ENCODE assay signal across 9 cellular contexts in the genomic region with DNA sequence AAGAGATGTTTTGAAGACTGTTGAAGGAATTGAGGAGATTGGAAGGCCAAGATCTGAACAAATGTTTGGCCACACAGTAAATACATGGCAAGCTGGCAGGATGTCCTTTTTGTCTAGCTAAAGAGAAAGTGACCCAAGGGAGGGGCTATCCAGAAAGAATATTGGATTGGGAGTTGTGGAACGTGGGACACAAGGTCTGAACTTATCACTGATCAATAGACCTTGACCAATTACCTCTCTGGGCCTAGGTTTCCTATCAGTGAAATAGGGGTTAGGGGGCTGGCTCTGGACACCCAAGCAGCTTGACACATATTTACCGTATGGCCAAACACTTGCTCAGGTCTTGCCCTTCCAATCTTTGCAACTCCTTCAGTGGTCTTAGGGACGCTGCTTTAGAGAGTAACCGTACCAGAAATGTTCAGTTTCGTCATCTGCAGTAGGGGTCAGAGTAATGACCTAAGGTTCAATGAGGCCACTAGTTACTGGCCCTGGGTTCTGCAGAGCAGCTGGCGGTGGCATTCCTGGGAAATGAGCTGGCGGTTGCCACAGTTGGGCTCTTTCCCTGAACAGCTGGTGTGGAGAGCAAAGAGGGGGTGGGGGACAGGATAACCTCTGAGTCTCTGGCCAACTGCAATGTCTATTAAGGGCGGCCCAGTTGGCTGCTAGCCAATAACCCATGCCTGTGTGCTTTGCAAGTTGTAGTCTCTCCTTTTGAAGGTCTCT. TPM values are rescaled to one million over a fixed set of nuclear protein-coding genes. Genes with fewer than 3 reads are reported as not detected.
DNase-seq lines count a peak whose midpoint lies in the region; ATAC-seq, FAIRE-seq and TF ChIP-seq lines count a peak whose summit lies in the region.
"Had no signal": no experiment of that assay in that cellular context is flagged by ENCODE, and none has a peak within 500 bp of the region (broad histone marks: within the 10 kb centered on the region; RNA-seq: fewer than 3 reads in every experiment).

No MANE protein-coding gene starts in this region.

- H3K4me1 Mint-ChIP-seq in glutamatergic neuron (ENCODE audit: low read depth, unreplicated experiment) (peaks cover 61% of the 10 kb centered on the region), T-helper 17 cell (no peaks in the 10 kb centered on the region)

- ATAC-seq in T-helper 17 cell (no peak), GM21526 (IDR thresholded peaks at IDR 0.05; ENCODE audit: low FRiP score, unreplicated experiment) (no peak)

- H3K27ac Mint-ChIP-seq in glutamatergic neuron (ENCODE audit: unreplicated experiment) (peak overlapping the region; percentile 100), T-helper 17 cell (no peak overlapping the region)

- peaks cover 23% of the 10 kb centered on the region for H3K9me3 Mint-ChIP-seq in glutamatergic neuron (ENCODE audit: unreplicated experiment)

- H3K9ac ChIP-seq in Karpas-422 (ENCODE audit: low read length): no peak overlapping the region

- no peaks in the 10 kb centered on the region for H4K20me1 ChIP-seq in Karpas-422 (ENCODE audit: insufficient read depth, low read depth, low read length)

- H3K36me3 Mint-ChIP-seq in glutamatergic neuron (ENCODE audit: unreplicated experiment) (no peaks in the 10 kb centered on the region), T-helper 17 cell (ENCODE audit: low read depth) (no peaks in the 10 kb centered on the region)

- H3K9me3 ChIP-seq in small intestine (ENCODE audit: control insufficient read depth, low read depth): no peaks in the 10 kb centered on the region
- no peaks in the 10 kb centered on the region for H3K9me3 ChIP-seq in T-helper 17 cell (ENCODE audit: control insufficient read depth, low read length, poor library complexity, severe bottlenecking)
- no peaks in the 10 kb centered on the region for H3K9me3 ChIP-seq in Karpas-422 (ENCODE audit: low read length)
- H3K9me3 ChIP-seq: neutrophil had no signal

- POLR2A ChIA-PET in RWPE1 (lab: Yijun Ruan, JAX; ENCODE audit: low non-redundant PET) (no interaction called here), GM10248 (lab: Yijun Ruan, JAX) (no interaction called here)

- CTCF ChIA-PET in RWPE1 (lab: Yijun Ruan, JAX) (interaction anchor here (0.6 kb wide), 1 partner anchor 851 kb away, joined by 4 read pairs; no protein-coding TSS in a partner anchor), GM10248 (lab: Yijun Ruan, JAX) (interaction anchor here (2.1 kb wide), 1 partner anchor 11 kb away, joined by 6 read pairs; no protein-coding TSS in a partner anchor)

- no peaks in the 10 kb centered on the region for H3K9me2 ChIP-seq in Karpas-422 (replicated peaks; ENCODE audit: insufficient read depth, low read length)

- H3K36me3 ChIP-seq in small intestine (ENCODE audit: control insufficient read depth in 2 of 2, insufficient read depth in 2 of 2, low read length in 2 of 2) (no peaks in the 10 kb centered on the region), Karpas-422 (ENCODE audit: insufficient read depth, low read length) (no peaks in the 10 kb centered on the region)
- H3K36me3 ChIP-seq: neutrophil had no signal

- H3K4me2 ChIP-seq in Karpas-422 (ENCODE audit: low read depth, low read length, poor library complexity, severe bottlenecking): no peak overlapping the region

- H3K4me1 ChIP-seq in small intestine (ENCODE audit: control insufficient read depth in 2 of 2, insufficient read depth in 1 of 2, low read depth in 1 of 2, low read length in 1 of 2) (peaks cover 9 to 12% of the 10 kb centered on the region in 2 donors), Karpas-422 (ENCODE audit: low read length) (no peaks in the 10 kb centered on the region; the same call in 1 of the 2 replicates)

- TF ChIP-seq CTCF in RWPE1 (conservative IDR thresholded peaks at IDR 0.05; ENCODE audit: low read depth) (no peak), glutamatergic neuron (IDR thresholded peaks at IDR 0.05; ENCODE audit: partially characterized antibody, unreplicated experiment) (no peak), GM10248 (IDR thresholded peaks at IDR 0.05; ENCODE audit: control extremely low read depth, extremely low read depth, low read depth, missing control alignments) (no peak)

- DNase-seq in HS-27A (ENCODE audit: low read depth) (peak; percentile 97), RWPE1 (ENCODE audit: low spot score) (peak; percentile 71), glutamatergic neuron (peak; percentile 57), small intestine (peak; percentile 83), T-helper 17 cell (no peak), Karpas-422 (no peak), GM10248 (ENCODE audit: extremely low spot score) (no peak)

- WGBS in small intestine, 3 donors: 44 to 61% (median 52%) methylated on average over 8 of the region's 8 CpGs

- no peaks in the 10 kb centered on the region for H3K79me2 ChIP-seq in Karpas-422 (ENCODE audit: low read length)

- H3K27me3 Mint-ChIP-seq in glutamatergic neuron (ENCODE audit: unreplicated experiment): peaks cover 23% of the 10 kb centered on the region
- H3K27me3 Mint-ChIP-seq in T-helper 17 cell: peaks cover 9% of the 10 kb centered on the region

- H3K4me3 ChIP-seq in small intestine (ENCODE audit: low read depth in 1 of 2, low read length in 2 of 2) (no peak overlapping the region), Karpas-422 (ENCODE audit: low read length) (no peak overlapping the region)

- no peak for FAIRE-seq in small intestine (lab: Jason Lieb, UNC)

- H3K27ac ChIP-seq in RWPE1 (no peak overlapping the region), small intestine (ENCODE audit: low read depth in 1 of 2, low read length in 1 of 2) (peak overlapping the region in 1 of 2 donors; percentile 29), Karpas-422 (ENCODE audit: low read length) (no peak overlapping the region)
- H3K27ac ChIP-seq: neutrophil had no signal

- no peaks in the 10 kb centered on the region for H3K27me3 ChIP-seq in small intestine (ENCODE audit: control insufficient read depth in 2 of 2, insufficient read depth in 2 of 2, low read length in 2 of 2)
- no peaks in the 10 kb centered on the region for H3K27me3 ChIP-seq in Karpas-422 (ENCODE audit: low read length)
- H3K27me3 ChIP-seq: neutrophil had no signal

- H3K4me3 Mint-ChIP-seq in glutamatergic neuron (ENCODE audit: unreplicated experiment) (peak overlapping the region; percentile 82), T-helper 17 cell (no peak overlapping the region)

- H2AFZ ChIP-seq in Karpas-422 (ENCODE audit: low read length): no peak overlapping the region

RNA-seq across cellular contexts. Expression of a gene that starts 48.9 kb away (rescaled TPM):
- 1,225 TPM for total RNA-seq in glutamatergic neuron (ENCODE audit: unreplicated experiment)
- 1,000 to 10,000 TPM in 1 of 3 donors, 100 to 1,000 TPM in 2; 814 to 1,236 (median 925) TPM for polyA plus RNA-seq in small intestine
- total RNA-seq in T-helper 17 cell: 100 to 1,000 TPM; 184 to 194 TPM
- total RNA-seq in Karpas-422 (2014; rRNA removed; shearing (Covaris generic); ENCODE audit: low replicate concordance): 240 and 403 TPM in 2 replicates

Comparison
In these comparisons a context has a peak if more than half of its experiments do, and no peak if none do; other contexts are left out.
1. DNase-seq: peak in HS-27A (single experiment), RWPE1 (single experiment), glutamatergic neuron (single experiment) and small intestine (single experiment); none in T-helper 17 cell (0 of 3), Karpas-422 (single experiment) and GM10248 (single experiment).